Comparison of ENCODE assay signal across 8 cellular contexts in genomic region chr3:144770813-144771400, GRCh38.
A peak's percentile ranks its signal among the peaks of the same experiment; 100 is the strongest.
DNase-seq lines count a peak whose midpoint lies in the region; ATAC-seq, FAIRE-seq and TF ChIP-seq lines count a peak whose summit lies in the region.

No MANE protein-coding gene starts in this region.

- no peaks in the 10 kb centered on the region for H3K36me3 Mint-ChIP-seq in activated T-helper 2 cell treated with anti-CD3 and anti-CD28 coated beads, Interferon-gamma antibody, Interleukin-2, Interleukin-4, amounts not matched to agents 10 μg/mL and 5 μg/mL and 100 μg/mL, durations not matched to agents 14 hours and 24 hours and 36 hours (ENCODE audit: low read depth)

- H3K27ac Mint-ChIP-seq in activated T-helper 2 cell treated with anti-CD3 and anti-CD28 coated beads, Interferon-gamma antibody, Interleukin-2, Interleukin-4, amounts not matched to agents 10 μg/mL and 5 μg/mL and 100 μg/mL, durations not matched to agents 14 hours and 24 hours and 36 hours: no peak overlapping the region

- H3K4me1 Mint-ChIP-seq in activated T-helper 2 cell treated with anti-CD3 and anti-CD28 coated beads, Interferon-gamma antibody, Interleukin-2, Interleukin-4, amounts not matched to agents 10 μg/mL and 5 μg/mL and 100 μg/mL, durations not matched to agents 14 hours and 24 hours and 36 hours (ENCODE audit: low read depth): no peaks in the 10 kb centered on the region

- FAIRE-seq in D721Med (lab: Jason Lieb, UNC): no peak

- H3K36me3 ChIP-seq in kidney epithelial cell (ENCODE audit: control insufficient read depth, insufficient read depth, low read length): no peaks in the 10 kb centered on the region

- no peaks in the 10 kb centered on the region for H3K27me3 Mint-ChIP-seq in activated T-helper 2 cell treated with anti-CD3 and anti-CD28 coated beads, Interferon-gamma antibody, Interleukin-2, Interleukin-4, amounts not matched to agents 10 μg/mL and 5 μg/mL and 100 μg/mL, durations not matched to agents 14 hours and 24 hours and 36 hours (ENCODE audit: low read depth)

- no peaks in the 10 kb centered on the region for H3K9me3 Mint-ChIP-seq in activated T-helper 2 cell treated with anti-CD3 and anti-CD28 coated beads, Interferon-gamma antibody, Interleukin-2, Interleukin-4, amounts not matched to agents 10 μg/mL and 5 μg/mL and 100 μg/mL, durations not matched to agents 14 hours and 24 hours and 36 hours

- H3K4me3 ChIP-seq in kidney epithelial cell (ENCODE audit: low read depth, low read length): no peak overlapping the region

- intact Hi-C loops in activated T-helper 2 cell treated with anti-CD3 and anti-CD28 coated beads, Interferon-gamma antibody, Interleukin-2, Interleukin-4, amounts not matched to agents 10 μg/mL and 5 μg/mL and 100 μg/mL, durations not matched to agents 14 hours and 24 hours and 36 hours (cut with micrococcal nuclease): no loop called here

- TF ChIP-seq CTCF in D721Med (IDR thresholded peaks at IDR 0.05; ENCODE audit: insufficient read depth, missing control alignments) (peak; percentile 32), kidney epithelial cell (IDR thresholded peaks at IDR 0.05; ENCODE audit: insufficient read depth, low read length, poor library complexity, severe bottlenecking) (peak; percentile 41)

- H3K4me3 Mint-ChIP-seq in activated T-helper 2 cell treated with anti-CD3 and anti-CD28 coated beads, Interferon-gamma antibody, Interleukin-2, Interleukin-4, amounts not matched to agents 10 μg/mL and 5 μg/mL and 100 μg/mL, durations not matched to agents 14 hours and 24 hours and 36 hours (ENCODE audit: low read depth): no peak overlapping the region

- ATAC-seq in HG03432 (IDR thresholded peaks at IDR 0.05; ENCODE audit: unreplicated experiment) (peak; percentile 67), HG03139 (IDR thresholded peaks at IDR 0.05; ENCODE audit: unreplicated experiment) (no peak)

- DNase-seq in D721Med (ENCODE audit: insufficient read length, low spot score): no peak
- peak; percentile 10 for DNase-seq in amniotic stem cell (lab: John Stamatoyannopoulos, UW)
- peak; percentile 7 for DNase-seq in kidney epithelial cell (ENCODE audit: low read depth)
- DNase-seq in activated T-helper 2 cell treated with anti-CD3 and anti-CD28 coated beads, Interferon-gamma antibody, Interleukin-2, Interleukin-4, amounts not matched to agents 10 μg/mL and 5 μg/mL and 100 μg/mL, durations not matched to agents 14 hours and 24 hours and 36 hours (ENCODE audit: low spot score): no peak
- DNase-seq in activated CD8-positive, alpha-beta memory T cell treated with anti-CD3 and anti-CD28 coated beads, Interleukin-2, amount 50 U/mL, for 48 hours: no peak
- no peak for DNase-seq in UCSD-AML1 (lab: John Stamatoyannopoulos, UW; ENCODE audit: unreplicated experiment)

- no peaks in the 10 kb centered on the region for H3K27me3 ChIP-seq in kidney epithelial cell (ENCODE audit: control insufficient read depth, insufficient read depth, low read length)

Comparison
In these comparisons a context has a peak if more than half of its experiments do, and no peak if none do; other contexts are left out.
1. DNase-seq: peak in amniotic stem cell (single experiment) and kidney epithelial cell (single experiment); none in D721Med (single experiment), activated T-helper 2 cell treated with anti-CD3 and anti-CD28 coated beads, Interferon-gamma antibody, Interleukin-2, Interleukin-4, amounts not matched to agents 10 μg/mL and 5 μg/mL and 100 μg/mL, durations not matched to agents 14 hours and 24 hours and 36 hours (single experiment), activated CD8-positive, alpha-beta memory T cell treated with anti-CD3 and anti-CD28 coated beads, Interleukin-2, amount 50 U/mL, for 48 hours (single experiment) and UCSD-AML1 (single experiment).